Comparison of ENCODE assay signal across 1 cellular context in the genomic region with DNA sequence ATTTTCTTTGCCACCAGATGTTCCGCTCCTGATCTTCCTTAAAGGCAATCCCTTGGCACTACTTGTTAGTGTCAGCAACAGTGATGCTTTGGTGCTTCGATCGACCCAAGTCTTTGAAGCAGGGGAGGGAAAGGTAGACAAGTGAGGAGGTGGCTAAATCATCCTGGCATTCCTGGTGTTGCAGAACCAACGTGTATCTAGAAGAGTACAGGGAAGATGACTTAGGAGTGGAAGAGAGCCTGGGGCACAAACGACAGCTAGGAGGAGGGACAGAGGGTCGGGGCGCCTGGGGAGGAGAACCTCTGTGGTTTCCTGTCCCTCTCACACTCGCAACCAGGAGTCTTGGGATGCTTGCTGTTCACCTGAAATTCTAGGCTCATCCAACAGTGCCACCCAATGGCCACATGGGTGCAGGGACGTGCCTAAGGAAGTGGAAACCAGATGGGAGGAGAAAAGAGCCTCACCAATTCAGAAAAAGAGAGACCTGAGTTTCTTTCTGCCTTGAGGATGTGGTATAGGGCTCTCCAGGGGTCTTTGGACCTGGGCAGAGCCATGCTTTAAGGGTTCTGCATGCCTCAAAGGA.
TF ChIP-seq lines count a peak whose summit lies in the region.

No MANE protein-coding gene starts in this region.

TF ChIP-seq in HCT116, 20 proteins besides CTCF, POLR2A, EP300 and RAD21:
- TF ChIP-seq SP1 (IDR thresholded peaks at IDR 0.05; ENCODE audit: low read depth) (no peak), CBX3 (IDR thresholded peaks at IDR 0.05; ENCODE audit: low read depth) (no peak), EZH2 (IDR thresholded peaks at IDR 0.05) (no peak), POLR2AphosphoS5 (IDR thresholded peaks at IDR 0.05; ENCODE audit: low read depth, low read length) (no peak), TCF7L2 (IDR thresholded peaks at IDR 0.05; ENCODE audit: borderline replicate concordance, extremely low read depth, insufficient read depth, insufficient read length) (no peak), EZH2phosphoT487 (IDR thresholded peaks at IDR 0.05; ENCODE audit: borderline replicate concordance) (no peak), YY1 (IDR thresholded peaks at IDR 0.05; ENCODE audit: extremely low read depth, insufficient replicate concordance, low read depth, low read length) (no peak), SIN3A (IDR thresholded peaks at IDR 0.05; ENCODE audit: low read depth) (no peak), ZNF274 (IDR thresholded peaks at IDR 0.05; ENCODE audit: low read depth, low read length) (no peak), ELF1 (IDR thresholded peaks at IDR 0.05; ENCODE audit: borderline replicate concordance, low read depth) (no peak), ZFX (IDR thresholded peaks at IDR 0.05) (no peak), EGR1 (IDR thresholded peaks at IDR 0.05; ENCODE audit: low read depth) (no peak), FOSL1 (IDR thresholded peaks at IDR 0.05; ENCODE audit: low read depth) (no peak), JUND (IDR thresholded peaks at IDR 0.05) (no peak), CEBPB (IDR thresholded peaks at IDR 0.05; ENCODE audit: low read depth) (no peak)
- TF ChIP-seq, protein P1, sequence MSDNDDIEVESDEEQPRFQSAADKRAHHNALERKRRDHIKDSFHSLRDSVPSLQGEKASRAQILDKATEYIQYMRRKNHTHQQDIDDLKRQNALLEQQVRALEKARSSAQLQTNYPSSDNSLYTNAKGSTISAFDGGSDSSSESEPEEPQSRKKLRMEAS (IDR thresholded peaks at IDR 0.05) = no peak
- TF ChIP-seq, protein P2, sequence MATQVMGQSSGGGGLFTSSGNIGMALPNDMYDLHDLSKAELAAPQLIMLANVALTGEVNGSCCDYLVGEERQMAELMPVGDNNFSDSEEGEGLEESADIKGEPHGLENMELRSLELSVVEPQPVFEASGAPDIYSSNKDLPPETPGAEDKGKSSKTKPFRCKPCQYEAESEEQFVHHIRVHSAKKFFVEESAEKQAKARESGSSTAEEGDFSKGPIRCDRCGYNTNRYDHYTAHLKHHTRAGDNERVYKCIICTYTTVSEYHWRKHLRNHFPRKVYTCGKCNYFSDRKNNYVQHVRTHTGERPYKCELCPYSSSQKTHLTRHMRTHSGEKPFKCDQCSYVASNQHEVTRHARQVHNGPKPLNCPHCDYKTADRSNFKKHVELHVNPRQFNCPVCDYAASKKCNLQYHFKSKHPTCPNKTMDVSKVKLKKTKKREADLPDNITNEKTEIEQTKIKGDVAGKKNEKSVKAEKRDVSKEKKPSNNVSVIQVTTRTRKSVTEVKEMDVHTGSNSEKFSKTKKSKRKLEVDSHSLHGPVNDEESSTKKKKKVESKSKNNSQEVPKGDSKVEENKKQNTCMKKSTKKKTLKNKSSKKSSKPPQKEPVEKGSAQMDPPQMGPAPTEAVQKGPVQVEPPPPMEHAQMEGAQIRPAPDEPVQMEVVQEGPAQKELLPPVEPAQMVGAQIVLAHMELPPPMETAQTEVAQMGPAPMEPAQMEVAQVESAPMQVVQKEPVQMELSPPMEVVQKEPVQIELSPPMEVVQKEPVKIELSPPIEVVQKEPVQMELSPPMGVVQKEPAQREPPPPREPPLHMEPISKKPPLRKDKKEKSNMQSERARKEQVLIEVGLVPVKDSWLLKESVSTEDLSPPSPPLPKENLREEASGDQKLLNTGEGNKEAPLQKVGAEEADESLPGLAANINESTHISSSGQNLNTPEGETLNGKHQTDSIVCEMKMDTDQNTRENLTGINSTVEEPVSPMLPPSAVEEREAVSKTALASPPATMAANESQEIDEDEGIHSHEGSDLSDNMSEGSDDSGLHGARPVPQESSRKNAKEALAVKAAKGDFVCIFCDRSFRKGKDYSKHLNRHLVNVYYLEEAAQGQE (IDR thresholded peaks at IDR 0.05; ENCODE audit: low read depth) = no peak
- TF ChIP-seq, protein P3, sequence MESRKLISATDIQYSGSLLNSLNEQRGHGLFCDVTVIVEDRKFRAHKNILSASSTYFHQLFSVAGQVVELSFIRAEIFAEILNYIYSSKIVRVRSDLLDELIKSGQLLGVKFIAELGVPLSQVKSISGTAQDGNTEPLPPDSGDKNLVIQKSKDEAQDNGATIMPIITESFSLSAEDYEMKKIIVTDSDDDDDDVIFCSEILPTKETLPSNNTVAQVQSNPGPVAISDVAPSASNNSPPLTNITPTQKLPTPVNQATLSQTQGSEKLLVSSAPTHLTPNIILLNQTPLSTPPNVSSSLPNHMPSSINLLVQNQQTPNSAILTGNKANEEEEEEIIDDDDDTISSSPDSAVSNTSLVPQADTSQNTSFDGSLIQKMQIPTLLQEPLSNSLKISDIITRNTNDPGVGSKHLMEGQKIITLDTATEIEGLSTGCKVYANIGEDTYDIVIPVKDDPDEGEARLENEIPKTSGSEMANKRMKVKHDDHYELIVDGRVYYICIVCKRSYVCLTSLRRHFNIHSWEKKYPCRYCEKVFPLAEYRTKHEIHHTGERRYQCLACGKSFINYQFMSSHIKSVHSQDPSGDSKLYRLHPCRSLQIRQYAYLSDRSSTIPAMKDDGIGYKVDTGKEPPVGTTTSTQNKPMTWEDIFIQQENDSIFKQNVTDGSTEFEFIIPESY (IDR thresholded peaks at IDR 0.05; ENCODE audit: extremely low read depth, insufficient replicate concordance, low read length) = no peak
